In genomic region chr15:88256261-88257230, GRCh38 we compare ENCODE assay signal across 8 cellular contexts. TPM values are rescaled to one million over a fixed set of nuclear protein-coding genes. Genes with fewer than 3 reads are reported as not detected.
A peak's percentile ranks its signal among the peaks of the same experiment; 100 is the strongest.
DNase-seq lines count a peak whose midpoint lies in the region; ATAC-seq and TF ChIP-seq lines count a peak whose summit lies in the region.

Gene NTRK3 (minus strand): TSS chr15:88256739. CDS start chr15:88256153, 586 bp downstream.

- in situ Hi-C loops in G401 (cut with HindIII; ENCODE audit: low sequenced_read_pairs) = no loop called here

- H3K27me3 Mint-ChIP-seq in naive B cell = peaks cover 45 to 97% (median 91%) of the 10 kb centered on the region in 3 donors

- TF ChIP-seq CTCF in dorsolateral prefrontal cortex (IDR thresholded peaks at IDR 0.05 in 54 of 56, conservative IDR thresholded peaks at IDR 0.05 in 2 of 56; ENCODE audit: low read depth in 1 of 56, partially characterized antibody in 56 of 56) = peak in 1 of 56 donors; percentile 10

- H3K4me3 ChIP-seq in dorsolateral prefrontal cortex = peak within 1 kb of the TSS; percentile 52 to 88 (median 74)

- peaks cover 0 to 8% (median 0%) of the 10 kb centered on the region in 45 donors for H3K27me3 ChIP-seq in dorsolateral prefrontal cortex

- no peaks in the 10 kb centered on the region for H3K36me3 Mint-ChIP-seq in naive B cell

- ATAC-seq in naive B cell (ENCODE audit: low read depth in 2 of 2) (no peak), GM18498 (IDR thresholded peaks at IDR 0.05; ENCODE audit: unreplicated experiment) (no peak), HG03175 (IDR thresholded peaks at IDR 0.05; ENCODE audit: unreplicated experiment) (no peak)

- H3K4me3 Mint-ChIP-seq in naive B cell = peak within 1 kb of the TSS in 7 of 8 donors; percentile 67 to 85 (median 75)

- peaks cover 14 to 34% (median 23%) of the 10 kb centered on the region in 3 donors for H3K4me1 Mint-ChIP-seq in naive B cell

- intact Hi-C loops in dorsolateral prefrontal cortex (cut with DNase I) = loop anchor here (5.0 kb wide), 2 partner anchors 146 to 196 kb away; no protein-coding TSS in a partner anchor

- H3K9me3 Mint-ChIP-seq in naive B cell = peaks cover 0 to 2% (median 0%) of the 10 kb centered on the region in 7 donors

- peak within 1 kb of the TSS in 58 of 59 donors; percentile 68 to 97 (median 90) for H3K27ac ChIP-seq in dorsolateral prefrontal cortex

- H3K27ac Mint-ChIP-seq in naive B cell = peak within 1 kb of the TSS in 1 of 6 donors; percentile 54

- peak; percentile 76 for DNase-seq in G401 (ENCODE audit: low spot score)
- DNase-seq in NOMO-1 (lab: John Stamatoyannopoulos, UW; ENCODE audit: unreplicated experiment in 2 of 2) = peak; percentile 17 to 19
- peak in 4 of 10 donors; percentile 50 to 69 (median 61) for DNase-seq in dorsolateral prefrontal cortex
- DNase-seq in naive B cell = no peak
- no peak for DNase-seq in GDM1 (lab: John Stamatoyannopoulos, UW)
- DNase-seq in GF-D8 (lab: John Stamatoyannopoulos, UW) = no peak

RNA-seq across cellular contexts. Expression of gene NTRK3, which starts in this region (rescaled TPM):
- total RNA-seq in G401 (2014; rRNA removed; shearing (Covaris generic)) = 2.5 and 6.8 TPM in 2 replicates
- 100 to 1,000 TPM in 110 of 120 experiments, 10 to 100 TPM in 10; 64.9 to 227 (median 138) TPM for total RNA-seq in dorsolateral prefrontal cortex
- not detected for polyA plus RNA-seq in naive B cell (ENCODE audit: low read depth in 6 of 6)

Comparison
In these comparisons a context has a peak if more than half of its experiments do, and no peak if none do; other contexts are left out.
1. DNase-seq: peak in G401 (single experiment) and NOMO-1 (2 of 2); none in naive B cell (single experiment), GDM1 (single experiment) and GF-D8 (single experiment).